Comparison of ENCODE assay signal across 8 cellular contexts in the genomic region with DNA sequence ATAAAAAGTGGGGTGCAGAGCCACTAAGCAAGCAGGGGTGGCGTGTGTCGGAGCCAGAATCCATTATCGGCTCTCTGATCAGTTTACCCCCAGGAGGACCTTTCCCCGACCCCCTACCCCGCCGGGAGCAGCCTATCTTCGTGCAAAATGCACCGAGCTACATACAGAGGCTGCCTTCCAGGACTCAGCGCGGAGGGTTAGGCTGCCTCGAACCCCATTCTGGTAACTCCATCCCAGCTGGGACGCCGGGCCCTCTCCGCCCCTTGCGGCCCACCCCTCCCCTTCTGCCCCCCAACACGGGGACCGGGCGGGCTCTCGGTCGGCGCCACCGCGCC. TPM values are rescaled to one million over a fixed set of nuclear protein-coding genes. Genes with fewer than 3 reads are reported as not detected.
DNase-seq lines count a peak whose midpoint lies in the region; ATAC-seq and TF ChIP-seq lines count a peak whose summit lies in the region.

No MANE protein-coding gene starts in this region.

- H3K79me2 ChIP-seq in SK-N-SH (ENCODE audit: insufficient read depth) = no peaks in the 10 kb centered on the region

- H3K9me2 ChIP-seq in SK-N-SH = no peaks in the 10 kb centered on the region

- H3K4me1 ChIP-seq in SK-N-SH (ENCODE audit: control insufficient read depth in 1 of 2, insufficient read depth in 2 of 2, low read depth in 1 of 2, low read length in 1 of 2) = peaks cover 0 to 7% of the 10 kb centered on the region in 2 experiments; a peak in 2 of 4 replicates
- no peaks in the 10 kb centered on the region for H3K4me1 ChIP-seq in psoas muscle

- H3K9me3 ChIP-seq in SK-N-SH = no peaks in the 10 kb centered on the region
- H3K9me3 ChIP-seq in psoas muscle = no peaks in the 10 kb centered on the region

- peak overlapping the region; percentile 65 for H3K4me3 ChIP-seq in GM06990 (replicated peaks; ENCODE audit: low read depth, low read length)
- peak overlapping the region; percentile 65 to 91 for H3K4me3 ChIP-seq in SK-N-SH (ENCODE audit: low read depth in 2 of 2, low read length in 1 of 2)
- peak overlapping the region; percentile 62 for H3K4me3 ChIP-seq in fibroblast of pulmonary artery (replicated peaks; ENCODE audit: low read depth, low read length)
- H3K4me3 ChIP-seq in psoas muscle = peak overlapping the region; percentile 69

- peak overlapping the region; percentile 96 for H3K4me2 ChIP-seq in SK-N-SH

- no peaks in the 10 kb centered on the region for H4K20me1 ChIP-seq in SK-N-SH (ENCODE audit: insufficient read depth)

- H3K27me3 ChIP-seq in GM06990 (replicated peaks; ENCODE audit: control insufficient read depth, insufficient read depth, low read length) (no peaks in the 10 kb centered on the region), SK-N-SH (ENCODE audit: insufficient read depth) (no peaks in the 10 kb centered on the region), psoas muscle (ENCODE audit: insufficient read depth in 3 of 3, low read length in 2 of 3) (peaks cover 0 to 30% (median 10%) of the 10 kb centered on the region in 3 donors)

- intact Hi-C loops in psoas muscle (cut with DNase I) = loop anchor here (10.0 kb wide), 2 partner anchors 83 to 153 kb away; a partner anchor contains a TSS

- DNase-seq in GM06990 (ENCODE audit: extremely low read depth, insufficient read length) (no peak), SK-N-SH (no peak), fibroblast of pulmonary artery (ENCODE audit: low read depth) (no peak), psoas muscle (no peak), NCI-H526 treated with DMSO at 0.1 percent for 48 hours (lab: John Stamatoyannopoulos, UW) (no peak), NCI-H2196 (lab: John Stamatoyannopoulos, UW; ENCODE audit: unreplicated experiment) (no peak), GM19240 (ENCODE audit: insufficient read length, low spot score) (no peak)

- no CpG with 5 or more reads among the region's 23 CpGs for WGBS in SK-N-SH (ENCODE audit: low lambda C conversion rate)
- 4 to 6% (median 4%) methylated on average over 14 to 23 of the region's 23 CpGs for WGBS in psoas muscle, 3 donors

- TF ChIP-seq RAD21 in SK-N-SH (IDR thresholded peaks at IDR 0.05; ENCODE audit: low read length) = no peak

- no peaks in the 10 kb centered on the region for H3K36me3 ChIP-seq in GM06990 (ENCODE audit: control insufficient read depth, insufficient read depth, low read length)
- H3K36me3 ChIP-seq in SK-N-SH (replicated peaks in 1 of 2; ENCODE audit: control insufficient read depth in 1 of 2, insufficient read depth in 2 of 2, low read length in 1 of 2) = no peaks in the 10 kb centered on the region
- H3K36me3 ChIP-seq in psoas muscle (ENCODE audit: insufficient read depth in 1 of 2, low read depth in 1 of 2) = no peaks in the 10 kb centered on the region

- peak overlapping the region; percentile 79 for H2AFZ ChIP-seq in SK-N-SH (ENCODE audit: low read depth)

- CTCF ChIA-PET in SK-N-SH (lab: Yijun Ruan, JAX) = interaction anchor here (0.7 to 2.8 kb wide), 10 partner anchors 12 to 199 kb away, joined by 3 to 11 read pairs (median 4); a partner anchor contains a TSS

- ATAC-seq in psoas muscle (peak in 3 of 4 donors; percentile 1 to 6 (median 4)), HG02973 (IDR thresholded peaks at IDR 0.05; ENCODE audit: unreplicated experiment) (no peak)

- H3K27ac ChIP-seq in SK-N-SH (ENCODE audit: low read depth in 2 of 2, low read length in 1 of 2) (no peak overlapping the region; a peak in 1 of 4 replicates), psoas muscle (no peak overlapping the region)

- TF ChIP-seq EP300 in SK-N-SH (IDR thresholded peaks at IDR 0.05; ENCODE audit: borderline replicate concordance in 1 of 2, low read depth in 1 of 2, low read length in 1 of 2) = no peak

- peaks cover 6% of the 10 kb centered on the region for H3F3A ChIP-seq in SK-N-SH (replicated peaks; ENCODE audit: insufficient read depth)

- POLR2A ChIA-PET in SK-N-SH (lab: Yijun Ruan, JAX) = interaction anchor here (0.9 kb wide), 1 partner anchor 12 kb away, joined by 3 read pairs; a partner anchor contains a TSS

- peak overlapping the region; percentile 69; the same call in 1 of the 2 replicates for H3K9ac ChIP-seq in SK-N-SH

- TF ChIP-seq CTCF in GM06990 (IDR thresholded peaks at IDR 0.05; ENCODE audit: insufficient read depth, low read length, poor library complexity, severe bottlenecking) (no peak), SK-N-SH (IDR thresholded peaks at IDR 0.05) (no peak), fibroblast of pulmonary artery (IDR thresholded peaks at IDR 0.05; ENCODE audit: low read length, missing control alignments) (no peak), psoas muscle (IDR thresholded peaks at IDR 0.05) (no peak)

TF ChIP-seq in SK-N-SH, 30 proteins besides CTCF, POLR2A, EP300 and RAD21 (continues in another document):
- TF ChIP-seq GABPA (IDR thresholded peaks at IDR 0.05; ENCODE audit: low read depth) (no peak), RFX5 (IDR thresholded peaks at IDR 0.05; ENCODE audit: low read length) (no peak), MEF2A (IDR thresholded peaks at IDR 0.05; ENCODE audit: borderline replicate concordance, low read depth) (no peak), RXRA (IDR thresholded peaks at IDR 0.05; ENCODE audit: borderline replicate concordance, low read depth) (no peak), ELF1 (IDR thresholded peaks at IDR 0.05) (no peak), NFIC (IDR thresholded peaks at IDR 0.05; ENCODE audit: borderline replicate concordance) (no peak), NRF1 (IDR thresholded peaks at IDR 0.05; ENCODE audit: low read depth, low read length) (no peak), TCF12 (IDR thresholded peaks at IDR 0.05) (no peak), RCOR1 (IDR thresholded peaks at IDR 0.05; ENCODE audit: low read length) (no peak), FOXJ3 (CRISPR knock-in tag; IDR thresholded peaks at IDR 0.05) (no peak)
- TF ChIP-seq, protein P1, sequence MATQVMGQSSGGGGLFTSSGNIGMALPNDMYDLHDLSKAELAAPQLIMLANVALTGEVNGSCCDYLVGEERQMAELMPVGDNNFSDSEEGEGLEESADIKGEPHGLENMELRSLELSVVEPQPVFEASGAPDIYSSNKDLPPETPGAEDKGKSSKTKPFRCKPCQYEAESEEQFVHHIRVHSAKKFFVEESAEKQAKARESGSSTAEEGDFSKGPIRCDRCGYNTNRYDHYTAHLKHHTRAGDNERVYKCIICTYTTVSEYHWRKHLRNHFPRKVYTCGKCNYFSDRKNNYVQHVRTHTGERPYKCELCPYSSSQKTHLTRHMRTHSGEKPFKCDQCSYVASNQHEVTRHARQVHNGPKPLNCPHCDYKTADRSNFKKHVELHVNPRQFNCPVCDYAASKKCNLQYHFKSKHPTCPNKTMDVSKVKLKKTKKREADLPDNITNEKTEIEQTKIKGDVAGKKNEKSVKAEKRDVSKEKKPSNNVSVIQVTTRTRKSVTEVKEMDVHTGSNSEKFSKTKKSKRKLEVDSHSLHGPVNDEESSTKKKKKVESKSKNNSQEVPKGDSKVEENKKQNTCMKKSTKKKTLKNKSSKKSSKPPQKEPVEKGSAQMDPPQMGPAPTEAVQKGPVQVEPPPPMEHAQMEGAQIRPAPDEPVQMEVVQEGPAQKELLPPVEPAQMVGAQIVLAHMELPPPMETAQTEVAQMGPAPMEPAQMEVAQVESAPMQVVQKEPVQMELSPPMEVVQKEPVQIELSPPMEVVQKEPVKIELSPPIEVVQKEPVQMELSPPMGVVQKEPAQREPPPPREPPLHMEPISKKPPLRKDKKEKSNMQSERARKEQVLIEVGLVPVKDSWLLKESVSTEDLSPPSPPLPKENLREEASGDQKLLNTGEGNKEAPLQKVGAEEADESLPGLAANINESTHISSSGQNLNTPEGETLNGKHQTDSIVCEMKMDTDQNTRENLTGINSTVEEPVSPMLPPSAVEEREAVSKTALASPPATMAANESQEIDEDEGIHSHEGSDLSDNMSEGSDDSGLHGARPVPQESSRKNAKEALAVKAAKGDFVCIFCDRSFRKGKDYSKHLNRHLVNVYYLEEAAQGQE (IDR thresholded peaks at IDR 0.05; ENCODE audit: low read depth, low read length) = no peak
- TF ChIP-seq, protein P2, sequence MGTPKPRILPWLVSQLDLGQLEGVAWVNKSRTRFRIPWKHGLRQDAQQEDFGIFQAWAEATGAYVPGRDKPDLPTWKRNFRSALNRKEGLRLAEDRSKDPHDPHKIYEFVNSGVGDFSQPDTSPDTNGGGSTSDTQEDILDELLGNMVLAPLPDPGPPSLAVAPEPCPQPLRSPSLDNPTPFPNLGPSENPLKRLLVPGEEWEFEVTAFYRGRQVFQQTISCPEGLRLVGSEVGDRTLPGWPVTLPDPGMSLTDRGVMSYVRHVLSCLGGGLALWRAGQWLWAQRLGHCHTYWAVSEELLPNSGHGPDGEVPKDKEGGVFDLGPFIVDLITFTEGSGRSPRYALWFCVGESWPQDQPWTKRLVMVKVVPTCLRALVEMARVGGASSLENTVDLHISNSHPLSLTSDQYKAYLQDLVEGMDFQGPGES (IDR thresholded peaks at IDR 0.05; ENCODE audit: low read depth, low read length) = no peak
- TF ChIP-seq, protein P3, sequence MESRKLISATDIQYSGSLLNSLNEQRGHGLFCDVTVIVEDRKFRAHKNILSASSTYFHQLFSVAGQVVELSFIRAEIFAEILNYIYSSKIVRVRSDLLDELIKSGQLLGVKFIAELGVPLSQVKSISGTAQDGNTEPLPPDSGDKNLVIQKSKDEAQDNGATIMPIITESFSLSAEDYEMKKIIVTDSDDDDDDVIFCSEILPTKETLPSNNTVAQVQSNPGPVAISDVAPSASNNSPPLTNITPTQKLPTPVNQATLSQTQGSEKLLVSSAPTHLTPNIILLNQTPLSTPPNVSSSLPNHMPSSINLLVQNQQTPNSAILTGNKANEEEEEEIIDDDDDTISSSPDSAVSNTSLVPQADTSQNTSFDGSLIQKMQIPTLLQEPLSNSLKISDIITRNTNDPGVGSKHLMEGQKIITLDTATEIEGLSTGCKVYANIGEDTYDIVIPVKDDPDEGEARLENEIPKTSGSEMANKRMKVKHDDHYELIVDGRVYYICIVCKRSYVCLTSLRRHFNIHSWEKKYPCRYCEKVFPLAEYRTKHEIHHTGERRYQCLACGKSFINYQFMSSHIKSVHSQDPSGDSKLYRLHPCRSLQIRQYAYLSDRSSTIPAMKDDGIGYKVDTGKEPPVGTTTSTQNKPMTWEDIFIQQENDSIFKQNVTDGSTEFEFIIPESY (IDR thresholded peaks at IDR 0.05; ENCODE audit: borderline replicate concordance, low read depth) = no peak

RNA-seq across cellular contexts. Expression of a gene that starts 12.2 kb away (rescaled TPM):
- polyA plus RNA-seq in SK-N-SH (2012; rRNA removed) (2.0 and 2.1 TPM in 2 replicates), psoas muscle (1 to 10 TPM in 2 of 3 donors, under 1 TPM in 1; 0.44 to 1.8 (median 1.1) TPM)
- 1.1 and 1.3 TPM in 2 replicates for polyA plus RNA-seq in SK-N-SH (2012; cell fraction: cytosol; rRNA removed)
- 4.0 and 4.3 TPM in 2 replicates for polyA plus RNA-seq in SK-N-SH (2012; cell fraction: nucleus; rRNA removed)
- 1 to 10 TPM; 2.1 to 4.3 (median 3.2) TPM for total RNA-seq in psoas muscle
